8 cellular contexts compared by ENCODE assay signal in genomic region chr3:49411968-49412631, GRCh38. TPM values are rescaled to one million over a fixed set of nuclear protein-coding genes. Genes with fewer than 3 reads are reported as not detected.
DNase-seq lines count a peak whose midpoint lies in the region; ATAC-seq and TF ChIP-seq lines count a peak whose summit lies in the region.

RHOA (minus strand) TSS chr3:49411976; CDS start chr3:49375589, 36,387 bp downstream.
TCTA (plus strand) TSS chr3:49412423; CDS start chr3:49412427, 4 bp downstream.

- H3K36me3 ChIP-seq in BLaER1 = peaks cover 7% of the 10 kb centered on the region

- peak within 1 kb of the TSS; percentile 99 for H3K9ac ChIP-seq in BLaER1

- DNase-seq in NCI-H69 (lab: John Stamatoyannopoulos, UW) (peak; percentile 98), coronary artery (ENCODE audit: low spot score) (peak; percentile 100), left colon (peak; percentile 99 to 100)
- peak; percentile 99 for DNase-seq in activated CD4-positive, alpha-beta T cell treated with anti-CD3 and anti-CD28 coated beads, Interleukin-2, amount 10 ng/mL, durations not matched to agents 7 days and 5 days
- peak; percentile 99 for DNase-seq in stimulated activated CD4-positive, alpha-beta T cell treated with anti-CD3 and anti-CD28 coated beads, Interleukin-1b, Interleukin-23, amount 100 ng/mL, for 48 hours

- POLR2A ChIA-PET in activated CD4-positive, alpha-beta T cell treated with anti-CD3 and anti-CD28 coated beads, Interleukin-2, amount 10 ng/mL, durations not matched to agents 7 days and 5 days (lab: Charles Lee) = interaction anchor here (0.6 to 1.1 kb wide), 2 partner anchors 72 to 390 kb away, joined by 3 to 9 read pairs; partner anchors contain the start of genes NDUFAF3 and USP4

- peaks cover 79% of the 10 kb centered on the region for H3K4me1 ChIP-seq in BLaER1

- no peaks in the 10 kb centered on the region for H3K27me3 ChIP-seq in BLaER1

- no peaks in the 10 kb centered on the region for H3K9me3 ChIP-seq in BLaER1

- H3K9me3 Mint-ChIP-seq in activated CD4-positive, alpha-beta T cell treated with anti-CD3 and anti-CD28 coated beads, Interleukin-2, amount 10 ng/mL, durations not matched to agents 7 days and 5 days = no peaks in the 10 kb centered on the region

- peaks cover 65% of the 10 kb centered on the region for H3K4me1 Mint-ChIP-seq in activated CD4-positive, alpha-beta T cell treated with anti-CD3 and anti-CD28 coated beads, Interleukin-2, amount 10 ng/mL, durations not matched to agents 7 days and 5 days

- H3K27ac Mint-ChIP-seq in activated CD4-positive, alpha-beta T cell treated with anti-CD3 and anti-CD28 coated beads, Interleukin-2, amount 10 ng/mL, durations not matched to agents 7 days and 5 days = peak within 1 kb of the TSS; percentile 92

- H3K36me3 Mint-ChIP-seq in activated CD4-positive, alpha-beta T cell treated with anti-CD3 and anti-CD28 coated beads, Interleukin-2, amount 10 ng/mL, durations not matched to agents 7 days and 5 days (ENCODE audit: low read depth) = peaks cover 46% of the 10 kb centered on the region

- H3K4me2 ChIP-seq in BLaER1 = peak within 1 kb of the TSS; percentile 100

- peak within 1 kb of the TSS; percentile 100 for H3K27ac ChIP-seq in BLaER1
- H3K27ac ChIP-seq in coronary artery = peak within 1 kb of the TSS; percentile 99

- H3K27me3 Mint-ChIP-seq in activated CD4-positive, alpha-beta T cell treated with anti-CD3 and anti-CD28 coated beads, Interleukin-2, amount 10 ng/mL, durations not matched to agents 7 days and 5 days = no peaks in the 10 kb centered on the region

- H3K4me3 Mint-ChIP-seq in activated CD4-positive, alpha-beta T cell treated with anti-CD3 and anti-CD28 coated beads, Interleukin-2, amount 10 ng/mL, durations not matched to agents 7 days and 5 days = peak within 1 kb of the TSS; percentile 96

- peaks cover 45% of the 10 kb centered on the region for H4K20me1 ChIP-seq in BLaER1

- no peak for TF ChIP-seq CTCF in coronary artery (IDR thresholded peaks at IDR 0.05)

- intact Hi-C loops in left colon (cut with DNase I, micrococcal nuclease) = no loop called here

- H3K4me3 ChIP-seq in BLaER1 = peak within 1 kb of the TSS; percentile 97
- peak within 1 kb of the TSS; percentile 94 for H3K4me3 ChIP-seq in coronary artery

- CTCF ChIA-PET in activated CD4-positive, alpha-beta T cell treated with anti-CD3 and anti-CD28 coated beads, Interleukin-2, amount 10 ng/mL, durations not matched to agents 7 days and 5 days (lab: Charles Lee) = interaction anchor here (0.8 to 2.3 kb wide), 6 partner anchors 10 to 72 kb away, joined by 3 to 10 read pairs (median 3); partner anchors contain the start of genes NICN1 and USP4

- ATAC-seq in GM19328 (IDR thresholded peaks at IDR 0.05; ENCODE audit: unreplicated experiment) = peak; percentile 66
- peak; percentile 64 for ATAC-seq in HG03520 (IDR thresholded peaks at IDR 0.05; ENCODE audit: unreplicated experiment)
- peak; percentile 85 for ATAC-seq in left colon

RNA-seq across cellular contexts. Expression of gene RHOA, which starts in this region (rescaled TPM):
- total RNA-seq in activated CD4-positive, alpha-beta T cell treated with anti-CD3 and anti-CD28 coated beads, Interleukin-2, amount 10 ng/mL, durations not matched to agents 7 days and 5 days = 100 to 1,000 TPM; 467 to 520 TPM
- 100 to 1,000 TPM; 466 to 477 TPM for total RNA-seq in left colon

RNA-seq across cellular contexts. Expression of gene TCTA, which starts in this region (rescaled TPM):
- total RNA-seq in activated CD4-positive, alpha-beta T cell treated with anti-CD3 and anti-CD28 coated beads, Interleukin-2, amount 10 ng/mL, durations not matched to agents 7 days and 5 days = 10 to 100 TPM; 23.3 to 24.8 TPM
- total RNA-seq in left colon = 10 to 100 TPM; 39.5 to 41.7 TPM

Comparison
In these comparisons a context has a peak if more than half of its experiments do, and no peak if none do; other contexts are left out.
1. Peak in every context shown above with its lines: DNase-seq, ATAC-seq, H3K4me3 ChIP-seq and H3K27ac ChIP-seq.